Comparison of ENCODE assay signal across 20 cellular contexts in genomic region chr4:182944484-182945227, GRCh38. TPM values are rescaled to one million over a fixed set of nuclear protein-coding genes. Genes with fewer than 3 reads are reported as not detected.
DNase-seq lines count a peak whose midpoint lies in the region; ATAC-seq, FAIRE-seq and TF ChIP-seq lines count a peak whose summit lies in the region.
"Had no signal": no experiment of that assay in that cellular context is flagged by ENCODE, and none has a peak within 500 bp of the region (broad histone marks: within the 10 kb centered on the region; RNA-seq: fewer than 3 reads in every experiment).

No MANE protein-coding gene starts in this region.

- H4K20me1 ChIP-seq in IMR-90 (ENCODE audit: insufficient read depth, low read length) (no peaks in the 10 kb centered on the region), K562 (replicated peaks; ENCODE audit: control insufficient read depth, insufficient read depth, low read length) (no peaks in the 10 kb centered on the region)

- FAIRE-seq in K562 (lab: Jason Lieb, UNC): peak; percentile 37
- FAIRE-seq: A204.1, GM12878 had no signal

- H3K18ac ChIP-seq in IMR-90 (ENCODE audit: low read depth, low read length) (no peak overlapping the region), mesenchymal stem cell (ENCODE audit: low read depth in 1 of 2, low read length in 2 of 2) (no peak overlapping the region)

- no peaks in the 10 kb centered on the region for H3K36me3 ChIP-seq in IMR-90 (ENCODE audit: control insufficient read depth, insufficient read depth, low read length)
- no peaks in the 10 kb centered on the region for H3K36me3 ChIP-seq in K562 (ENCODE audit: control insufficient read depth, insufficient read depth, low read length)
- H3K36me3 ChIP-seq in mesenchymal stem cell (ENCODE audit: control insufficient read depth in 1 of 2, insufficient read depth in 2 of 2, low read depth in 1 of 2, low read length in 2 of 2): no peaks in the 10 kb centered on the region
- H3K36me3 ChIP-seq: HAP-1 had no signal

- H4K5ac ChIP-seq in IMR-90 (ENCODE audit: low read depth, low read length): no peak overlapping the region

- H3K14ac ChIP-seq in IMR-90 (replicated peaks; ENCODE audit: low read depth, low read length): no peak overlapping the region
- no peak overlapping the region for H3K14ac ChIP-seq in mesenchymal stem cell (ENCODE audit: low read length in 2 of 2)

- TF ChIP-seq POLR2A in IMR-90 (IDR thresholded peaks at IDR 0.05; ENCODE audit: low read depth, low read length): no peak
- TF ChIP-seq POLR2A in K562 (conservative IDR thresholded peaks at IDR 0.05): no peak

- H2AK5ac ChIP-seq in IMR-90 (ENCODE audit: low read depth, low read length) (no peak overlapping the region), mesenchymal stem cell (ENCODE audit: low read length, severe bottlenecking) (no peak overlapping the region)

- H3K56ac ChIP-seq in IMR-90 (ENCODE audit: extremely low read depth, insufficient read depth, low read length): no peak overlapping the region

- WGBS in IMR-90 (ENCODE audit: extremely low coverage in 2 of 2, insufficient read length in 1 of 2), 2 experiments: no CpG with 5 or more reads among the region's 4 CpGs
- 22% methylated on average over 4 of the region's 4 CpGs for WGBS in K562 (ENCODE audit: insufficient coverage, low coverage, missing lambda C conversion rate)
- WGBS in mesenchymal stem cell: 83% methylated on average over 3 of the region's 4 CpGs

- H2BK120ac ChIP-seq in IMR-90 (ENCODE audit: low read depth, low read length) (no peak overlapping the region), mesenchymal stem cell (ENCODE audit: low read depth, low read length) (no peak overlapping the region)

- CTCF ChIA-PET in IMR-90 (lab: Yijun Ruan, JAX): interaction anchor here (0.6 to 0.7 kb wide), 2 partner anchors 312 to 1106 kb away, joined by 3 read pairs; no protein-coding TSS in a partner anchor
- CTCF ChIA-PET in K562 (lab: Yijun Ruan, JAX; ENCODE audit: low intra/inter-chr PET ratio): no interaction called here

- dilution Hi-C loops in IMR-90 (cut with HindIII; ENCODE audit: low sequenced_read_pairs, unreplicated experiment): no loop called here

- peak; percentile 56 for ATAC-seq in GM19035 (IDR thresholded peaks at IDR 0.05; ENCODE audit: unreplicated experiment)
- ATAC-seq in IMR-90 (ENCODE audit: low read depth): peak; percentile 72
- ATAC-seq in K562: no peak
- ATAC-seq in HG02588 (IDR thresholded peaks at IDR 0.05; ENCODE audit: unreplicated experiment): no peak
- ATAC-seq in GM21526 (IDR thresholded peaks at IDR 0.05; ENCODE audit: low FRiP score, unreplicated experiment): no peak
- ATAC-seq: CD8-positive, alpha-beta T cell; GM12878; GM23338 had no signal

- in situ Hi-C loops in IMR-90 (cut with MboI; ENCODE audit: low sequenced_read_pairs): loop anchor here (10.0 kb wide), 1 partner anchor 450 kb away; no protein-coding TSS in a partner anchor
- in situ Hi-C loops in K562 (cut with MboI): no loop called here

- no TSS peak for BruUV-seq in IMR-90 (replicated peaks; lab: Mats Ljungman, UMichigan)
- no TSS peak for BruUV-seq in K562 (replicated peaks; lab: Mats Ljungman, UMichigan)

- H3K9me1 ChIP-seq in IMR-90 (ENCODE audit: insufficient read depth, low read length) (no peaks in the 10 kb centered on the region), K562 (ENCODE audit: control insufficient read depth, insufficient read depth, low read length) (no peaks in the 10 kb centered on the region)

- intact Hi-C loops in IMR-90 (cut with micrococcal nuclease) (no loop called here), K562 (cut with micrococcal nuclease) (loop anchor here (5.0 kb wide), 1 partner anchor 108 kb away; no protein-coding TSS in a partner anchor), head of caudate nucleus (cut with DNase I) (no loop called here)

- no peak overlapping the region for H2BK20ac ChIP-seq in IMR-90 (ENCODE audit: low read depth, low read length)

- no peak overlapping the region for H3K9ac ChIP-seq in IMR-90 (ENCODE audit: low read depth, low read length)
- no peak overlapping the region for H3K9ac ChIP-seq in K562 (ENCODE audit: insufficient read depth in 1 of 2, low read depth in 2 of 2, low read length in 2 of 2)
- no peak overlapping the region for H3K9ac ChIP-seq in mesenchymal stem cell (ENCODE audit: low read length)

- H3K79me1 ChIP-seq in IMR-90 (ENCODE audit: low read depth in 1 of 2, low read length in 2 of 2) (no peaks in the 10 kb centered on the region), mesenchymal stem cell (replicated peaks; ENCODE audit: low read length, poor library complexity, severe bottlenecking) (no peaks in the 10 kb centered on the region)

- no peak overlapping the region for H2BK15ac ChIP-seq in IMR-90 (ENCODE audit: low read depth, low read length)
- H2BK15ac ChIP-seq in mesenchymal stem cell (ENCODE audit: low read depth, poor library complexity, severe bottlenecking): no peak overlapping the region

- H3K27me3 ChIP-seq in IMR-90 (ENCODE audit: control insufficient read depth, insufficient read depth, low read length): peaks cover 12% of the 10 kb centered on the region
- no peaks in the 10 kb centered on the region for H3K27me3 ChIP-seq in K562 (ENCODE audit: control insufficient read depth in 2 of 2, insufficient read depth in 2 of 2, low read length in 2 of 2)
- H3K27me3 ChIP-seq in mesenchymal stem cell (ENCODE audit: control insufficient read depth in 1 of 2, insufficient read depth in 1 of 2, low read length in 2 of 2): peaks cover 13% of the 10 kb centered on the region in 2 experiments

- no peak for TF ChIP-seq CTCF in IMR-90 (conservative IDR thresholded peaks at IDR 0.05; ENCODE audit: low read depth, low read length)
- TF ChIP-seq CTCF in K562 (IDR thresholded peaks at IDR 0.05 in 2 of 3, conservative IDR thresholded peaks at IDR 0.05 in 1 of 3; ENCODE audit: insufficient read depth in 2 of 3, low read depth in 1 of 3, low read length in 3 of 3): no peak

- H4K8ac ChIP-seq in IMR-90 (ENCODE audit: low read depth in 2 of 2, low read length in 2 of 2) (no peak overlapping the region), mesenchymal stem cell (ENCODE audit: low read length) (no peak overlapping the region)

- no peak overlapping the region for H2AK9ac ChIP-seq in IMR-90 (replicated peaks; ENCODE audit: low read depth, low read length, poor library complexity)

- H3K79me2 ChIP-seq in K562 (ENCODE audit: control insufficient read depth, insufficient read depth, low read length): no peaks in the 10 kb centered on the region

- POLR2A ChIA-PET in IMR-90 (lab: Charles Lee; ENCODE audit: unreplicated experiment): no interaction called here
- POLR2A ChIA-PET in K562 (lab: Yijun Ruan, JAX): no interaction called here

- H2BK5ac ChIP-seq in IMR-90 (ENCODE audit: low read depth, low read length, poor library complexity, severe bottlenecking) (no peak overlapping the region), mesenchymal stem cell (ENCODE audit: low read depth, low read length, poor library complexity, severe bottlenecking) (no peak overlapping the region)

- H3K23ac ChIP-seq in IMR-90 (ENCODE audit: low read depth, low read length) (no peak overlapping the region), mesenchymal stem cell (ENCODE audit: low read length in 2 of 2) (no peak overlapping the region)

- H2AFZ ChIP-seq in IMR-90 (replicated peaks; ENCODE audit: low read length, poor library complexity): no peak overlapping the region
- no peak overlapping the region for H2AFZ ChIP-seq in K562 (ENCODE audit: low read depth, low read length)
- no peak overlapping the region for H2AFZ ChIP-seq in mesenchymal stem cell (ENCODE audit: low read depth, low read length)
- H2AFZ ChIP-seq: GM23338 had no signal

- H3K4me3 ChIP-seq in IMR-90 (ENCODE audit: insufficient read depth, low read depth, low read length) (no peak overlapping the region), K562 (no peak overlapping the region), mesenchymal stem cell (ENCODE audit: insufficient read depth in 1 of 2, low read depth in 1 of 2, low read length in 2 of 2) (no peak overlapping the region)
- H3K4me3 ChIP-seq: GM12878, GM23338, HAP-1 had no signal

- H3K4me2 ChIP-seq in IMR-90 (ENCODE audit: low read depth, low read length) (no peak overlapping the region), K562 (ENCODE audit: insufficient read depth, low read length) (no peak overlapping the region), mesenchymal stem cell (ENCODE audit: low read length, poor library complexity, severe bottlenecking) (no peak overlapping the region)
- H3K4me2 ChIP-seq: GM23338 had no signal

- H4K91ac ChIP-seq in IMR-90 (ENCODE audit: insufficient read depth, low read depth, low read length) (no peak overlapping the region), mesenchymal stem cell (ENCODE audit: low read length) (no peak overlapping the region)

- H2BK12ac ChIP-seq in mesenchymal stem cell (ENCODE audit: low read length in 2 of 2): no peak overlapping the region

- TF ChIP-seq EP300 in K562 (IDR thresholded peaks at IDR 0.05; ENCODE audit: low read length): no peak

- H3K4me1 ChIP-seq in IMR-90 (ENCODE audit: control insufficient read depth, insufficient read depth, low read length): no peaks in the 10 kb centered on the region
- peaks cover 0 to under 1% of the 10 kb centered on the region in 2 experiments; a peak in 1 of 5 replicates for H3K4me1 ChIP-seq in K562 (replicated peaks in 1 of 2; ENCODE audit: control insufficient read depth in 2 of 2, insufficient read depth in 2 of 2, low read length in 2 of 2)
- no peaks in the 10 kb centered on the region for H3K4me1 ChIP-seq in mesenchymal stem cell (ENCODE audit: control insufficient read depth, insufficient read depth, low read depth, low read length)
- H3K4me1 ChIP-seq: Caco-2, HAP-1 had no signal

- no peaks in the 10 kb centered on the region for H3K9me3 ChIP-seq in IMR-90 (ENCODE audit: control insufficient read depth, insufficient read depth, low read length)
- H3K9me3 ChIP-seq in K562 (replicated peaks; ENCODE audit: control insufficient read depth, insufficient read depth, low read depth, low read length): no peaks in the 10 kb centered on the region
- no peaks in the 10 kb centered on the region for H3K9me3 ChIP-seq in mesenchymal stem cell (ENCODE audit: control insufficient read depth, low read length)
- H3K9me3 ChIP-seq: Caco-2, HAP-1 had no signal

- DNase-seq in AG08395 (ENCODE audit: low spot score) (peak; percentile 9), IMR-90 (no peak), K562 (ENCODE audit: extremely low read depth in 1 of 4, low spot score in 3 of 4) (no peak), mesenchymal stem cell (no peak), head of caudate nucleus (no peak)
- DNase-seq: C1 segment of cervical spinal cord; Caco-2; CD8-positive, alpha-beta T cell; DMS 273 treated with DMSO at 0.1 percent for 48 hours; DMS79; EL; GDM1 had no signal

- no peak overlapping the region for H3K4ac ChIP-seq in IMR-90 (ENCODE audit: low read depth, low read length)
- no peak overlapping the region for H3K4ac ChIP-seq in mesenchymal stem cell (ENCODE audit: low read depth in 1 of 2, low read length in 2 of 2)

- H3K27ac ChIP-seq in IMR-90 (ENCODE audit: insufficient read depth, low read length) (no peak overlapping the region), K562 (ENCODE audit: extremely low read depth, low read depth, low read length) (no peak overlapping the region), mesenchymal stem cell (ENCODE audit: low read length, poor library complexity, severe bottlenecking) (no peak overlapping the region)
- H3K27ac ChIP-seq: 22Rv1 had no signal

- no peak for TF ChIP-seq RAD21 in IMR-90 (IDR thresholded peaks at IDR 0.05; ENCODE audit: low read length)
- TF ChIP-seq RAD21 in K562 (CRISPR knock-in tag; conservative IDR thresholded peaks at IDR 0.05 in 1 of 2, IDR thresholded peaks at IDR 0.05 in 1 of 2): no peak

RNA-seq across cellular contexts. Expression of gene DCTD, which starts 27.5 kb away (rescaled TPM):
- 84.2 and 90.3 TPM in 2 replicates for total RNA-seq in IMR-90 (2012; rRNA removed)
- 113 and 127 TPM in 2 replicates for polyA plus RNA-seq in IMR-90 (2012; rRNA removed)
- polyA plus RNA-seq in IMR-90 (2012; cell fraction: cytosol; rRNA removed): 99.3 and 108 TPM in 2 replicates
- 122 and 215 TPM in 2 replicates for polyA plus RNA-seq in IMR-90 (2012; cell fraction: nucleus; rRNA removed; ENCODE audit: low replicate concordance)
- total RNA-seq in K562 (2011; cell fraction: chromatin; rRNA removed; ENCODE audit: low replicate concordance): 102 and 114 TPM in 2 replicates
- total RNA-seq in K562 (2011; cell fraction: nucleolus; rRNA removed): 84.7 and 95.4 TPM in 2 replicates
- total RNA-seq in K562 (2011; cell fraction: nucleoplasm; rRNA removed): 123 and 174 TPM in 2 replicates
- 54.8 and 63.8 TPM in 2 replicates for total RNA-seq in K562 (2014; rRNA removed)
- total RNA-seq in K562 (2014; rRNA removed; fragmentation: Illumina TruSeq; extraction: Trizol): 71.6 and 81.9 TPM in 2 replicates
- total RNA-seq in K562 (2015; rRNA removed; fragmentation: Illumina TruSeq; extraction: Trizol): 75.1 and 76.5 TPM in 2 replicates
- total RNA-seq in K562 (2021): 93.7 and 101 TPM in 2 replicates
- 113 and 114 TPM in 2 replicates for polyA plus RNA-seq in K562 (2011; rRNA removed)
- 83.1 and 112 TPM in 2 replicates for polyA plus RNA-seq in K562 (2011; cell fraction: cytosol; rRNA removed)
- polyA plus RNA-seq in K562 (2011; cell fraction: nucleus; rRNA removed): 148 and 169 TPM in 2 replicates
- polyA plus RNA-seq in K562 (2012): 77.9 and 94.5 TPM in 2 replicates
- polyA plus RNA-seq in K562 (2014; fragmentation: Illumina TruSeq; extraction: Trizol): 94.6 and 99.4 TPM in 2 replicates
- 10 to 100 TPM; 38.7 to 51.8 TPM for polyA plus RNA-seq in K562 (2014; fragmentation: Nextera tagmentation; extraction: Ambion mirVana)
- 80.0 and 81.8 TPM in 2 replicates for polyA plus RNA-seq in K562 (2014; rRNA removed)
- polyA minus RNA-seq in K562 (2011; rRNA and poly(A)+ RNA removed): 128 and 153 TPM in 2 replicates
- polyA minus RNA-seq in K562 (2011; cell fraction: cytosol; rRNA and poly(A)+ RNA removed): 40.1 and 42.8 TPM in 2 replicates
- polyA minus RNA-seq in K562 (2011; cell fraction: nucleus; rRNA and poly(A)+ RNA removed): 45.5 and 68.2 TPM in 2 replicates
- 129 TPM for polyA plus RNA-seq in mesenchymal stem cell (2013, experiment 1 of 2)
- 133 TPM for polyA plus RNA-seq in mesenchymal stem cell (2013, experiment 2 of 2)

Comparison
In these comparisons a context has a peak if more than half of its experiments do, and no peak if none do; other contexts are left out.
1. ATAC-seq: peak in GM19035 (single experiment) and IMR-90 (single experiment); none in K562 (single experiment), HG02588 (single experiment) and GM21526 (single experiment).